ENCODE assay signal across 17 cellular contexts in genomic region chr10:78465456-78465855, GRCh38.
"Had no signal": no experiment of that assay in that cellular context is flagged by ENCODE, and none has a peak within 500 bp of the region (broad histone marks: within the 10 kb centered on the region; RNA-seq: fewer than 3 reads in every experiment).

No MANE protein-coding gene starts in this region.

- H3K4me1 Mint-ChIP-seq: activated CD4-positive, alpha-beta T cell treated with anti-CD3 and anti-CD28 coated beads, Interleukin-2, amount 10 ng/mL, durations not matched to agents 24 days and 14 days; activated naive CD4-positive, alpha-beta T cell treated with anti-CD3 and anti-CD28 coated beads, Interleukin-2, amount 50 U/mL, for 24 hours had no signal

- H3K9me3 Mint-ChIP-seq: activated CD4-positive, alpha-beta T cell treated with anti-CD3 and anti-CD28 coated beads, Interleukin-2, amount 10 ng/mL, durations not matched to agents 24 days and 14 days; activated naive CD4-positive, alpha-beta T cell treated with anti-CD3 and anti-CD28 coated beads, Interleukin-2, amount 50 U/mL, for 24 hours had no signal

- H3K4me3 ChIP-seq: coronary artery, gastroesophageal sphincter, psoas muscle, sigmoid colon had no signal

- ATAC-seq: gastroesophageal sphincter, psoas muscle had no signal

- H3K9me3 ChIP-seq: gastroesophageal sphincter, psoas muscle, sigmoid colon had no signal

- DNase-seq: activated CD4-positive, alpha-beta T cell treated with anti-CD3 and anti-CD28 coated beads, Interleukin-2, amount 10 ng/mL, durations not matched to agents 24 days and 14 days; activated T-cell treated with anti-CD3 and anti-CD28 coated beads for 4 hours; central memory CD4-positive, alpha-beta T cell; effector memory CD4-positive, alpha-beta T cell; kidney glomerular epithelial cell; midbrain; occipital lobe; psoas muscle; sigmoid colon; stimulated activated CD4-positive, alpha-beta T cell treated with anti-CD3 and anti-CD28 coated beads, Interleukin-12 subunit alpha, Interleukin-12 subunit beta, amount 100 ng/mL, for 4 hours; stimulated activated CD4-positive, alpha-beta T cell treated with anti-CD3 and anti-CD28 coated beads, Interleukin-4, amount 100 ng/mL, for 1 hour; stimulated activated CD8-positive, alpha-beta memory T cell treated with anti-CD3 and anti-CD28 coated beads, Interleukin-4, amount 100 ng/mL, for 48 hours had no signal

- H3K4me1 ChIP-seq: psoas muscle had no signal

- H3K27me3 ChIP-seq: gastroesophageal sphincter, sigmoid colon had no signal

- H3K27ac Mint-ChIP-seq: activated CD4-positive, alpha-beta T cell treated with anti-CD3 and anti-CD28 coated beads, Interleukin-2, amount 10 ng/mL, durations not matched to agents 24 days and 14 days; activated naive CD4-positive, alpha-beta T cell treated with anti-CD3 and anti-CD28 coated beads, Interleukin-2, amount 50 U/mL, for 24 hours; stimulated activated naive CD8-positive, alpha-beta T cell treated with anti-CD3 and anti-CD28 coated beads, Interleukin-15, Interleukin-2, amounts not matched to agents 100 ng/mL and 50 ng/mL, for 24 hours had no signal

- H3K27me3 Mint-ChIP-seq: activated naive CD4-positive, alpha-beta T cell treated with anti-CD3 and anti-CD28 coated beads, Interleukin-2, amount 50 U/mL, for 24 hours had no signal

- H3K36me3 ChIP-seq: gastroesophageal sphincter, sigmoid colon had no signal

- H3K27ac ChIP-seq: coronary artery, epithelial cell of prostate, gastroesophageal sphincter, psoas muscle, sigmoid colon had no signal

- H3K4me3 Mint-ChIP-seq: activated CD4-positive, alpha-beta T cell treated with anti-CD3 and anti-CD28 coated beads, Interleukin-2, amount 10 ng/mL, durations not matched to agents 24 days and 14 days; activated naive CD4-positive, alpha-beta T cell treated with anti-CD3 and anti-CD28 coated beads, Interleukin-2, amount 50 U/mL, for 24 hours; stimulated activated naive CD8-positive, alpha-beta T cell treated with anti-CD3 and anti-CD28 coated beads, Interleukin-15, Interleukin-2, amounts not matched to agents 100 ng/mL and 50 ng/mL, for 24 hours had no signal

- H3K36me3 Mint-ChIP-seq: activated naive CD4-positive, alpha-beta T cell treated with anti-CD3 and anti-CD28 coated beads, Interleukin-2, amount 50 U/mL, for 24 hours had no signal
